Comparison of ENCODE assay signal across 15 cellular contexts in genomic region chr15:55241193-55241592, GRCh38.
"Had no signal": no experiment of that assay in that cellular context is flagged by ENCODE, and none has a peak within 500 bp of the region (broad histone marks: within the 10 kb centered on the region; RNA-seq: fewer than 3 reads in every experiment).

No MANE protein-coding gene starts in this region.

- H3K9me3 Mint-ChIP-seq: activated T-cell treated with anti-CD3 and anti-CD28 coated beads, Interleukin-2, amount 50 U/mL, for 4 hours; effector memory CD8-positive, alpha-beta T cell; neural progenitor cell had no signal

- H3K4me3 Mint-ChIP-seq: activated T-cell treated with anti-CD3 and anti-CD28 coated beads, Interleukin-2, amount 50 U/mL, for 4 hours; neural progenitor cell had no signal

- H3K4me1 Mint-ChIP-seq: neural progenitor cell had no signal

- H3K27ac Mint-ChIP-seq: neural progenitor cell had no signal

- H3K36me3 Mint-ChIP-seq: neural progenitor cell had no signal

- DNase-seq: activated gamma-delta T cell treated with Interleukin-2 at 50 U/mL for 16 hours; activated T-cell treated with anti-CD3 and anti-CD28 coated beads, Interleukin-2, amount 50 U/mL, for 4 hours; adrenal gland; dermis blood vessel endothelial cell; effector memory CD8-positive, alpha-beta T cell; heart right ventricle; left cardiac atrium; midbrain; ovary; sigmoid colon; spleen; T1000; thyroid gland; WERI-Rb-1 had no signal

- ATAC-seq: effector memory CD8-positive, alpha-beta T cell; left cardiac atrium had no signal

- H3K27me3 Mint-ChIP-seq: effector memory CD8-positive, alpha-beta T cell had no signal
